Comparison of ENCODE assay signal across 10 cellular contexts in genomic region chr2:227188292-227188691, GRCh38. TPM values are rescaled to one million over a fixed set of nuclear protein-coding genes. Genes with fewer than 3 reads are reported as not detected.
DNase-seq lines count a peak whose midpoint lies in the region; ATAC-seq, FAIRE-seq and TF ChIP-seq lines count a peak whose summit lies in the region.
"Had no signal": no experiment of that assay in that cellular context is flagged by ENCODE, and none has a peak within 500 bp of the region (broad histone marks: within the 10 kb centered on the region; RNA-seq: fewer than 3 reads in every experiment).

No MANE protein-coding gene starts in this region.

- H3K27me3 Mint-ChIP-seq in astrocyte (ENCODE audit: low read depth, unreplicated experiment), result no peaks in the 10 kb centered on the region
- peaks cover 3% of the 10 kb centered on the region for H3K27me3 Mint-ChIP-seq in neural progenitor cell (ENCODE audit: insufficient read depth, low read depth)
- H3K27me3 Mint-ChIP-seq in type B pancreatic cell, result peaks cover 6% of the 10 kb centered on the region
- peaks cover 18 to 35% of the 10 kb centered on the region in 2 donors for H3K27me3 Mint-ChIP-seq in natural killer cell treated with Interleukin-12 subunit alpha and Interleukin-12 subunit beta and Interleukin-15 and Interleukin-18, amount 100 ng/mL, for 72 hours
- peaks cover 29% of the 10 kb centered on the region for H3K27me3 Mint-ChIP-seq in activated T-helper 17 cell treated with anti-CD3 and anti-CD28 coated beads, Interleukin-2, amount 50 U/mL, for 72 hours

- H4K20me1 ChIP-seq in astrocyte (ENCODE audit: insufficient read depth, low read length) (no peaks in the 10 kb centered on the region), neural progenitor cell (ENCODE audit: low read depth) (no peaks in the 10 kb centered on the region)

- no peak overlapping the region for H2AFZ ChIP-seq in astrocyte (ENCODE audit: low read depth, low read length)
- peak overlapping the region; percentile 7 for H2AFZ ChIP-seq in neural progenitor cell (replicated peaks)

- H3F3A ChIP-seq in neural progenitor cell (ENCODE audit: low read depth), result no peaks in the 10 kb centered on the region

- no peak overlapping the region for H3K9ac ChIP-seq in astrocyte (ENCODE audit: low read length)
- no peak overlapping the region for H3K9ac ChIP-seq in neural progenitor cell

- H3K36me3 Mint-ChIP-seq in astrocyte (ENCODE audit: low read depth, unreplicated experiment) (no peaks in the 10 kb centered on the region), neural progenitor cell (no peaks in the 10 kb centered on the region), type B pancreatic cell (no peaks in the 10 kb centered on the region)
- no peaks in the 10 kb centered on the region for H3K36me3 Mint-ChIP-seq in natural killer cell treated with Interleukin-12 subunit alpha and Interleukin-12 subunit beta and Interleukin-15 and Interleukin-18, amount 100 ng/mL, for 72 hours
- no peaks in the 10 kb centered on the region for H3K36me3 Mint-ChIP-seq in activated T-helper 17 cell treated with anti-CD3 and anti-CD28 coated beads, Interleukin-2, amount 50 U/mL, for 72 hours (ENCODE audit: low read depth)
- H3K36me3 Mint-ChIP-seq: activated naive CD4-positive, alpha-beta T cell treated with anti-CD3 and anti-CD28 coated beads, Interleukin-2, amount 50 U/mL, for 24 hours had no signal

- H3K27ac ChIP-seq in astrocyte (ENCODE audit: low read depth, low read length), result no peak overlapping the region
- no peak overlapping the region for H3K27ac ChIP-seq in neural progenitor cell

- H3K36me3 ChIP-seq in astrocyte (ENCODE audit: insufficient read depth, low read length) (no peaks in the 10 kb centered on the region), neural progenitor cell (no peaks in the 10 kb centered on the region)

- H3K4me2 ChIP-seq in astrocyte (ENCODE audit: low read length) (peak overlapping the region; percentile 72), neural progenitor cell (no peak overlapping the region)

- peaks cover 9% of the 10 kb centered on the region for H3K4me1 ChIP-seq in astrocyte (ENCODE audit: insufficient read depth, low read length)
- H3K4me1 ChIP-seq in neural progenitor cell, result peaks cover 11% of the 10 kb centered on the region

- H3K27me3 ChIP-seq in astrocyte (ENCODE audit: insufficient read depth, low read length), result no peaks in the 10 kb centered on the region
- H3K27me3 ChIP-seq in neural progenitor cell, result no peaks in the 10 kb centered on the region

- H3K4me3 Mint-ChIP-seq in astrocyte (ENCODE audit: unreplicated experiment) (no peak overlapping the region), neural progenitor cell (no peak overlapping the region), type B pancreatic cell (no peak overlapping the region)
- no peak overlapping the region for H3K4me3 Mint-ChIP-seq in natural killer cell treated with Interleukin-12 subunit alpha and Interleukin-12 subunit beta and Interleukin-15 and Interleukin-18, amount 100 ng/mL, for 72 hours
- H3K4me3 Mint-ChIP-seq in activated T-helper 17 cell treated with anti-CD3 and anti-CD28 coated beads, Interleukin-2, amount 50 U/mL, for 72 hours, result no peak overlapping the region
- H3K4me3 Mint-ChIP-seq: activated naive CD4-positive, alpha-beta T cell treated with anti-CD3 and anti-CD28 coated beads, Interleukin-2, amount 50 U/mL, for 24 hours had no signal

- H3K4me1 Mint-ChIP-seq in astrocyte (ENCODE audit: low read depth, unreplicated experiment) (peaks cover 25% of the 10 kb centered on the region), neural progenitor cell (peaks cover 19% of the 10 kb centered on the region), type B pancreatic cell (ENCODE audit: unreplicated experiment) (peaks cover 3% of the 10 kb centered on the region)
- no peaks in the 10 kb centered on the region for H3K4me1 Mint-ChIP-seq in natural killer cell treated with Interleukin-12 subunit alpha and Interleukin-12 subunit beta and Interleukin-15 and Interleukin-18, amount 100 ng/mL, for 72 hours (ENCODE audit: low read depth in 2 of 2)
- H3K4me1 Mint-ChIP-seq in activated T-helper 17 cell treated with anti-CD3 and anti-CD28 coated beads, Interleukin-2, amount 50 U/mL, for 72 hours, result no peaks in the 10 kb centered on the region
- H3K4me1 Mint-ChIP-seq: activated naive CD4-positive, alpha-beta T cell treated with anti-CD3 and anti-CD28 coated beads, Interleukin-2, amount 50 U/mL, for 24 hours had no signal

- no peaks in the 10 kb centered on the region for H3K9me3 ChIP-seq in astrocyte (ENCODE audit: insufficient read depth, low read depth, low read length)
- H3K9me3 ChIP-seq in neural progenitor cell (ENCODE audit: low read depth), result no peaks in the 10 kb centered on the region

- H3K79me2 ChIP-seq in astrocyte (ENCODE audit: insufficient read depth, low read length), result no peaks in the 10 kb centered on the region
- H3K79me2 ChIP-seq in neural progenitor cell (ENCODE audit: low read depth), result no peaks in the 10 kb centered on the region

- H3K27ac Mint-ChIP-seq in astrocyte (ENCODE audit: unreplicated experiment) (peak overlapping the region; percentile 79), neural progenitor cell (no peak overlapping the region), type B pancreatic cell (no peak overlapping the region)
- no peak overlapping the region for H3K27ac Mint-ChIP-seq in natural killer cell treated with Interleukin-12 subunit alpha and Interleukin-12 subunit beta and Interleukin-15 and Interleukin-18, amount 100 ng/mL, for 72 hours
- no peak overlapping the region for H3K27ac Mint-ChIP-seq in activated T-helper 17 cell treated with anti-CD3 and anti-CD28 coated beads, Interleukin-2, amount 50 U/mL, for 72 hours
- H3K27ac Mint-ChIP-seq: activated naive CD4-positive, alpha-beta T cell treated with anti-CD3 and anti-CD28 coated beads, Interleukin-2, amount 50 U/mL, for 24 hours had no signal

- H3K9me3 Mint-ChIP-seq in astrocyte (ENCODE audit: unreplicated experiment), result no peaks in the 10 kb centered on the region
- H3K9me3 Mint-ChIP-seq in neural progenitor cell, result peaks cover 6% of the 10 kb centered on the region
- H3K9me3 Mint-ChIP-seq in type B pancreatic cell, result no peaks in the 10 kb centered on the region
- H3K9me3 Mint-ChIP-seq in natural killer cell treated with Interleukin-12 subunit alpha and Interleukin-12 subunit beta and Interleukin-15 and Interleukin-18, amount 100 ng/mL, for 72 hours, result no peaks in the 10 kb centered on the region
- H3K9me3 Mint-ChIP-seq in activated T-helper 17 cell treated with anti-CD3 and anti-CD28 coated beads, Interleukin-2, amount 50 U/mL, for 72 hours, result no peaks in the 10 kb centered on the region
- H3K9me3 Mint-ChIP-seq: activated naive CD4-positive, alpha-beta T cell treated with anti-CD3 and anti-CD28 coated beads, Interleukin-2, amount 50 U/mL, for 24 hours had no signal

- no peak for FAIRE-seq in astrocyte (lab: Jason Lieb, UNC)

- TF ChIP-seq CTCF in astrocyte (IDR thresholded peaks at IDR 0.05; ENCODE audit: insufficient read depth, low read depth, low read length) (no peak), neural progenitor cell (IDR thresholded peaks at IDR 0.05) (no peak), type B pancreatic cell (conservative IDR thresholded peaks at IDR 0.05) (no peak)

- no peak overlapping the region for H3K4me3 ChIP-seq in astrocyte (ENCODE audit: insufficient read depth, low read depth, low read length)
- no peak overlapping the region for H3K4me3 ChIP-seq in neural progenitor cell

- ATAC-seq in GM18870 (IDR thresholded peaks at IDR 0.05; ENCODE audit: unreplicated experiment), result peak; percentile 56
- peak; percentile 51 for ATAC-seq in HG03108 (IDR thresholded peaks at IDR 0.05; ENCODE audit: unreplicated experiment)
- ATAC-seq in natural killer cell treated with Interleukin-12 subunit alpha and Interleukin-12 subunit beta and Interleukin-15 and Interleukin-18, amount 100 ng/mL, for 72 hours, result no peak
- ATAC-seq in activated T-helper 17 cell treated with anti-CD3 and anti-CD28 coated beads, Interleukin-2, amount 50 U/mL, for 72 hours (replicated peaks), result no peak

- DNase-seq in astrocyte (ENCODE audit: low read depth), result peak; percentile 53
- DNase-seq in neural progenitor cell (ENCODE audit: low spot score), result no peak
- DNase-seq in type B pancreatic cell (ENCODE audit: extremely low spot score, unreplicated experiment), result no peak
- no peak for DNase-seq in natural killer cell treated with Interleukin-12 subunit alpha and Interleukin-12 subunit beta and Interleukin-15 and Interleukin-18, amount 100 ng/mL, for 72 hours (ENCODE audit: low spot score)
- no peak for DNase-seq in effector CD4-positive, alpha-beta T cell
- DNase-seq: stimulated activated CD4-positive, alpha-beta T cell treated with anti-CD3 and anti-CD28 coated beads, Interleukin-2, amount 100 ng/mL, for 24 hours had no signal

RNA-seq across cellular contexts. Expression of gene COL4A3, which starts 23.9 kb away (rescaled TPM):
- 0.02 TPM in 1 of 2 replicates, not detected in the other for total RNA-seq in astrocyte
- not detected in 2 replicates for total RNA-seq in neural progenitor cell (ENCODE audit: low replicate concordance)
- 0.19 and 0.48 TPM in 2 replicates for total RNA-seq in type B pancreatic cell (ENCODE audit: low replicate concordance)
- under 1 TPM; 0.22 to 0.62 TPM for total RNA-seq in natural killer cell treated with Interleukin-12 subunit alpha and Interleukin-12 subunit beta and Interleukin-15 and Interleukin-18, amount 100 ng/mL, for 72 hours
- total RNA-seq in activated T-helper 17 cell treated with anti-CD3 and anti-CD28 coated beads, Interleukin-2, amount 50 U/mL, for 72 hours, result under 1 TPM; 0.35 to 0.42 TPM

RNA-seq across cellular contexts. Expression of gene COL4A4, which starts 24.3 kb away (rescaled TPM):
- total RNA-seq in astrocyte (0.36 and 0.62 TPM in 2 replicates), neural progenitor cell (ENCODE audit: low replicate concordance) (0.60 and 0.62 TPM in 2 replicates), type B pancreatic cell (ENCODE audit: low replicate concordance) (1.1 and 1.9 TPM in 2 replicates)
- under 1 TPM; 0.11 to 0.62 TPM for total RNA-seq in natural killer cell treated with Interleukin-12 subunit alpha and Interleukin-12 subunit beta and Interleukin-15 and Interleukin-18, amount 100 ng/mL, for 72 hours
- total RNA-seq in activated T-helper 17 cell treated with anti-CD3 and anti-CD28 coated beads, Interleukin-2, amount 50 U/mL, for 72 hours, result under 1 TPM; 0.08 to 0.26 TPM

Comparison
In these comparisons a context has a peak if more than half of its experiments do, and no peak if none do; other contexts are left out.
1. ATAC-seq: peak in GM18870 (single experiment) and HG03108 (single experiment); none in natural killer cell treated with Interleukin-12 subunit alpha and Interleukin-12 subunit beta and Interleukin-15 and Interleukin-18, amount 100 ng/mL, for 72 hours (0 of 2) and activated T-helper 17 cell treated with anti-CD3 and anti-CD28 coated beads, Interleukin-2, amount 50 U/mL, for 72 hours (single experiment).